19 cellular contexts compared by ENCODE assay signal in the genomic region with DNA sequence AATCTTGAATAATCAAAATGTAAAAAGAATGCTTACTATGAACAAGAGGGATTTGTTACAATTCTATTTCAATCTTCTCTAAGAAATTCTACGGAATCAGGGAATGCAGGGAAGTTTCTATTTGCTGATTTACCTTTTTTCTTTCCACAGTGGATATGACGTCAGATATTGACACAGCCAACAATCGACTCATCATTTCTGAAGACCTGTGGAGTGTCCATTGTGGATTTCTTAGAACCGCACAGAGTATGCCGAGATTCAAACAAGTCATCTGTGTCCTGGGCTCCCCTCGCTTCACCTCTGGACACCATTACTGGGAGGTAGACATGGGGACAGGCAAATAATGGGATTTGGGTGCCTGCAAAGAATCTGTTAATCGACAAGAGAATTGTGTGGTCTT. TPM values are rescaled to one million over a fixed set of nuclear protein-coding genes. Genes with fewer than 3 reads are reported as not detected.
DNase-seq lines count a peak whose midpoint lies in the region; ATAC-seq, FAIRE-seq and TF ChIP-seq lines count a peak whose summit lies in the region.
"Had no signal": no experiment of that assay in that cellular context is flagged by ENCODE, and none has a peak within 500 bp of the region (broad histone marks: within the 10 kb centered on the region; RNA-seq: fewer than 3 reads in every experiment).

No MANE protein-coding gene starts in this region.

- H3K36me3 ChIP-seq in HEK293 (ENCODE audit: control insufficient read depth in 2 of 2, insufficient read depth in 1 of 2, low read length in 2 of 2) = no peaks in the 10 kb centered on the region
- H3K36me3 ChIP-seq in K562 (ENCODE audit: control insufficient read depth, insufficient read depth, low read length) = no peaks in the 10 kb centered on the region
- no peaks in the 10 kb centered on the region for H3K36me3 ChIP-seq in tibial artery
- H3K36me3 ChIP-seq: BLaER1 had no signal

- H3K9me1 ChIP-seq in K562 (ENCODE audit: control insufficient read depth, insufficient read depth, low read length) = no peaks in the 10 kb centered on the region

- POLR2A ChIA-PET in A549 (lab: Yijun Ruan, JAX) (no interaction called here), HEK293 (lab: Yijun Ruan, JAX) (no interaction called here), K562 (lab: Yijun Ruan, JAX) (interaction anchor here (0.6 to 0.7 kb wide), 2 partner anchors 35 to 353 kb away, joined by 3 to 4 read pairs; no protein-coding TSS in a partner anchor)

- CTCF ChIA-PET in A549 (lab: Yijun Ruan, JAX) (interaction anchor here (1.3 kb wide), 1 partner anchor 36 kb away, joined by 3 read pairs; no protein-coding TSS in a partner anchor), HEK293 (lab: Yijun Ruan, JAX) (interaction anchor here (0.6 to 3.7 kb wide), 3 partner anchors 25 to 161 kb away, joined by 3 to 16 read pairs (median 4); no protein-coding TSS in a partner anchor), K562 (lab: Yijun Ruan, JAX; ENCODE audit: low intra/inter-chr PET ratio) (no interaction called here)

- 41% methylated on average over 7 of the region's 7 CpGs for WGBS in A549 (ENCODE audit: missing lambda C conversion rate)
- WGBS in K562 (ENCODE audit: insufficient coverage, low coverage, missing lambda C conversion rate) = 0% methylated on average over 6 of the region's 7 CpGs

- no peak overlapping the region for H3K9ac ChIP-seq in K562 (ENCODE audit: insufficient read depth in 1 of 2, low read depth in 2 of 2, low read length in 2 of 2)
- H3K9ac ChIP-seq: BLaER1, KMS-11 had no signal

- FAIRE-seq in A549 (lab: Jason Lieb, UNC) = no peak
- FAIRE-seq in K562 (lab: Jason Lieb, UNC) = no peak
- no peak for FAIRE-seq in GM12892 (lab: Jason Lieb, UNC)

- in situ Hi-C loops in K562 (cut with MboI) = no loop called here

- H3K79me2 ChIP-seq in K562 (ENCODE audit: control insufficient read depth, insufficient read depth, low read length) = no peaks in the 10 kb centered on the region

- no peak overlapping the region for H3K27ac ChIP-seq in A549
- no peak overlapping the region for H3K27ac ChIP-seq in HEK293 (ENCODE audit: extremely low read depth, low read depth, low read length)
- no peak overlapping the region for H3K27ac ChIP-seq in K562 (ENCODE audit: extremely low read depth, low read depth, low read length)
- H3K27ac ChIP-seq in tibial artery = no peak overlapping the region
- H3K27ac ChIP-seq: BLaER1, KMS-11 had no signal

- no peak overlapping the region for H2AFZ ChIP-seq in K562 (ENCODE audit: low read depth, low read length)

- H3K9me3 ChIP-seq in A549 (no peaks in the 10 kb centered on the region), HEK293 (ENCODE audit: control insufficient read depth, insufficient read depth, low read depth, low read length) (no peaks in the 10 kb centered on the region), K562 (replicated peaks; ENCODE audit: control insufficient read depth, insufficient read depth, low read depth, low read length) (no peaks in the 10 kb centered on the region), tibial artery (no peaks in the 10 kb centered on the region)
- H3K9me3 ChIP-seq: BLaER1 had no signal

- intact Hi-C loops in K562 (cut with micrococcal nuclease) (no loop called here), tibial artery (cut with DNase I; ENCODE audit: low total_unique reads) (no loop called here)

- BruUV-seq in K562 (replicated peaks; lab: Mats Ljungman, UMichigan) = no TSS peak

- TF ChIP-seq EP300 in A549 (IDR thresholded peaks at IDR 0.05) (no peak), K562 (IDR thresholded peaks at IDR 0.05; ENCODE audit: low read length) (no peak)

- no peaks in the 10 kb centered on the region for H3K4me1 ChIP-seq in A549
- no peaks in the 10 kb centered on the region for H3K4me1 ChIP-seq in HEK293 (ENCODE audit: control insufficient read depth, insufficient read depth, low read length)
- no peaks in the 10 kb centered on the region for H3K4me1 ChIP-seq in K562 (replicated peaks in 1 of 2; ENCODE audit: control insufficient read depth in 2 of 2, insufficient read depth in 2 of 2, low read length in 2 of 2)
- H3K4me1 ChIP-seq in tibial artery = no peaks in the 10 kb centered on the region
- H3K4me1 ChIP-seq: BLaER1 had no signal

- H3K4me2 ChIP-seq in A549 (peak overlapping the region; percentile 18; the same call in 1 of the 3 replicates), K562 (ENCODE audit: insufficient read depth, low read length) (no peak overlapping the region)
- H3K4me2 ChIP-seq: BLaER1, KMS-11 had no signal

- H3K4me3 ChIP-seq in A549 (no peak overlapping the region), HEK293 (ENCODE audit: low read depth, low read length) (no peak overlapping the region), K562 (no peak overlapping the region), tibial artery (no peak overlapping the region)
- H3K4me3 ChIP-seq: BLaER1 had no signal

- TF ChIP-seq POLR2A in A549 (IDR thresholded peaks at IDR 0.05; ENCODE audit: low read length) (no peak), K562 (conservative IDR thresholded peaks at IDR 0.05) (no peak), GM12892 (IDR thresholded peaks at IDR 0.05; ENCODE audit: low read depth, low read length) (no peak)

- ATAC-seq in A549 (no peak), K562 (no peak), GM18868 (IDR thresholded peaks at IDR 0.05; ENCODE audit: unreplicated experiment) (no peak)

- TF ChIP-seq CTCF in A549 (IDR thresholded peaks at IDR 0.05) (no peak), HEK293 (tag by site-specific recombination; IDR thresholded peaks at IDR 0.05) (no peak), K562 (IDR thresholded peaks at IDR 0.05 in 2 of 3, conservative IDR thresholded peaks at IDR 0.05 in 1 of 3; ENCODE audit: insufficient read depth in 2 of 3, low read depth in 1 of 3, low read length in 3 of 3) (no peak), tibial artery (IDR thresholded peaks at IDR 0.05) (no peak)

- H3K27me3 ChIP-seq in K562 (ENCODE audit: control insufficient read depth in 2 of 2, insufficient read depth in 2 of 2, low read length in 2 of 2) (peaks cover 5% of the 10 kb centered on the region in 2 experiments; a peak in 2 of 5 replicates), tibial artery (peaks cover 0 to 29% of the 10 kb centered on the region in 2 donors)
- H3K27me3 ChIP-seq: BLaER1 had no signal

- no peak for TF ChIP-seq RAD21 in A549 (conservative IDR thresholded peaks at IDR 0.05 in 1 of 2, IDR thresholded peaks at IDR 0.05 in 1 of 2)
- no peak for TF ChIP-seq RAD21 in K562 (CRISPR knock-in tag; conservative IDR thresholded peaks at IDR 0.05 in 1 of 2, IDR thresholded peaks at IDR 0.05 in 1 of 2)

- no peaks in the 10 kb centered on the region for H4K20me1 ChIP-seq in K562 (replicated peaks; ENCODE audit: control insufficient read depth, insufficient read depth, low read length)
- H4K20me1 ChIP-seq: BLaER1 had no signal

- DNase-seq in A549 (ENCODE audit: low read depth in 1 of 2, low spot score in 1 of 2) = peak in 1 of 2 experiments; percentile 5
- no peak for DNase-seq in K562 (ENCODE audit: extremely low read depth in 1 of 4, low spot score in 3 of 4)
- DNase-seq in mesenteric fat pad (ENCODE audit: low spot score) = peak; percentile 26
- no peak for DNase-seq in tibial artery
- no peak for DNase-seq in GM12892 (ENCODE audit: insufficient read length)
- DNase-seq: Calu3; CD4-positive, alpha-beta memory T cell; DMS 273 treated with DMSO at 0.1 percent for 48 hours; DMS79; GDM1; GOT3; H9 had no signal

RNA-seq across cellular contexts. Expression of a gene that starts 4.1 kb away (rescaled TPM):
- polyA plus RNA-seq in A549 (2011; rRNA removed) (not detected in 2 replicates), A549 (2017; fragmentation: RNase III; extraction: RNeasy Plus Mini Kit Qiagen cat#74134 plus additional on column Dnase treatment) (not detected in 3 replicates), K562 (2011; rRNA removed) (not detected in 2 replicates), K562 (2014; fragmentation: Illumina TruSeq; extraction: Trizol) (not detected in 2 replicates), K562 (2014; fragmentation: Nextera tagmentation; extraction: Ambion mirVana) (not detected), K562 (2014; rRNA removed) (not detected in 2 replicates)
- not detected in 2 replicates for polyA plus RNA-seq in A549 (2012; cell fraction: cytosol; rRNA removed)
- polyA plus RNA-seq in A549 (2012; cell fraction: nucleus; rRNA removed) = not detected in 2 replicates
- polyA minus RNA-seq in A549 (2011; rRNA and poly(A)+ RNA removed) = not detected in 2 replicates
- total RNA-seq in K562 (2011; cell fraction: chromatin; rRNA removed; ENCODE audit: low replicate concordance) = not detected in 2 replicates
- not detected in 2 replicates for total RNA-seq in K562 (2011; cell fraction: nucleolus; rRNA removed)
- not detected in 2 replicates for total RNA-seq in K562 (2011; cell fraction: nucleoplasm; rRNA removed)
- total RNA-seq in K562 (2014; rRNA removed) (not detected in 2 replicates), K562 (2014; rRNA removed; fragmentation: Illumina TruSeq; extraction: Trizol) (not detected in 2 replicates), K562 (2015; rRNA removed; fragmentation: Illumina TruSeq; extraction: Trizol) (not detected in 2 replicates), K562 (2021) (not detected in 2 replicates), mesenteric fat pad (not detected)
- polyA plus RNA-seq in K562 (2011; cell fraction: cytosol; rRNA removed) = not detected in 2 replicates
- not detected in 2 replicates for polyA plus RNA-seq in K562 (2011; cell fraction: nucleus; rRNA removed)
- polyA plus RNA-seq in K562 (2012) = 0.09 and 0.22 TPM in 2 replicates
- not detected in 2 replicates for polyA minus RNA-seq in K562 (2011; rRNA and poly(A)+ RNA removed)
- polyA minus RNA-seq in K562 (2011; cell fraction: cytosol; rRNA and poly(A)+ RNA removed) = not detected in 2 replicates
- polyA minus RNA-seq in K562 (2011; cell fraction: nucleus; rRNA and poly(A)+ RNA removed) = not detected in 2 replicates
- polyA plus RNA-seq in GM12892 (2012; ENCODE audit: missing spikeins) = not detected
- total RNA-seq: A673; Calu3; CD4-positive, alpha-beta memory T cell; Daoy; H9 had no signal
- polyA plus RNA-seq: AG04450; CD4-positive, alpha-beta memory T cell had no signal

RNA-seq across cellular contexts. Expression of a gene that starts 45.7 kb away (rescaled TPM):
- 0.04 and 0.06 TPM in 2 replicates for polyA plus RNA-seq in A549 (2011; rRNA removed)
- 0.08 and 0.09 TPM in 2 replicates for polyA plus RNA-seq in A549 (2012; cell fraction: cytosol; rRNA removed)
- 0.06 and 0.10 TPM in 2 replicates for polyA plus RNA-seq in A549 (2012; cell fraction: nucleus; rRNA removed)
- polyA plus RNA-seq in A549 (2017; fragmentation: RNase III; extraction: RNeasy Plus Mini Kit Qiagen cat#74134 plus additional on column Dnase treatment) = 0.21 to 0.29 TPM (median 0.23 TPM) in 3 replicates
- polyA minus RNA-seq in A549 (2011; rRNA and poly(A)+ RNA removed) = 0.05 TPM in 1 of 2 replicates, not detected in the other
- total RNA-seq in K562 (2011; cell fraction: chromatin; rRNA removed; ENCODE audit: low replicate concordance) = 2.3 and 2.4 TPM in 2 replicates
- total RNA-seq in K562 (2011; cell fraction: nucleolus; rRNA removed) = 2.8 and 3.7 TPM in 2 replicates
- 2.2 and 2.3 TPM in 2 replicates for total RNA-seq in K562 (2011; cell fraction: nucleoplasm; rRNA removed)
- total RNA-seq in K562 (2014; rRNA removed) = 10.8 and 16.0 TPM in 2 replicates
- 10.2 and 11.6 TPM in 2 replicates for total RNA-seq in K562 (2014; rRNA removed; fragmentation: Illumina TruSeq; extraction: Trizol)
- total RNA-seq in K562 (2015; rRNA removed; fragmentation: Illumina TruSeq; extraction: Trizol) = 17.3 and 17.6 TPM in 2 replicates
- total RNA-seq in K562 (2021) = 12.7 and 14.5 TPM in 2 replicates
- 2.4 and 5.1 TPM in 2 replicates for polyA plus RNA-seq in K562 (2011; rRNA removed)
- 1.7 and 4.4 TPM in 2 replicates for polyA plus RNA-seq in K562 (2011; cell fraction: cytosol; rRNA removed)
- polyA plus RNA-seq in K562 (2011; cell fraction: nucleus; rRNA removed) = 0.88 and 2.7 TPM in 2 replicates
- polyA plus RNA-seq in K562 (2012) = 2.1 and 12.5 TPM in 2 replicates
- 19.3 and 26.9 TPM in 2 replicates for polyA plus RNA-seq in K562 (2014; fragmentation: Illumina TruSeq; extraction: Trizol)
- 1 to 10 TPM; 2.3 to 3.8 TPM for polyA plus RNA-seq in K562 (2014; fragmentation: Nextera tagmentation; extraction: Ambion mirVana)
- polyA plus RNA-seq in K562 (2014; rRNA removed) = 10.1 and 11.4 TPM in 2 replicates
- polyA minus RNA-seq in K562 (2011; rRNA and poly(A)+ RNA removed) = 4.3 and 8.1 TPM in 2 replicates
- 3.6 and 6.6 TPM in 2 replicates for polyA minus RNA-seq in K562 (2011; cell fraction: cytosol; rRNA and poly(A)+ RNA removed)
- 1.4 and 1.5 TPM in 2 replicates for polyA minus RNA-seq in K562 (2011; cell fraction: nucleus; rRNA and poly(A)+ RNA removed)
- 0.87 TPM for total RNA-seq in mesenteric fat pad
- polyA plus RNA-seq in GM12892 (2012; ENCODE audit: missing spikeins) = 1.9 TPM
- total RNA-seq: Calu3 had no signal

RNA-seq across cellular contexts. Expression of a gene that starts 45.9 kb away (rescaled TPM):
- polyA plus RNA-seq in A549 (2011; rRNA removed) (25.4 and 27.0 TPM in 2 replicates), A549 (2017; fragmentation: RNase III; extraction: RNeasy Plus Mini Kit Qiagen cat#74134 plus additional on column Dnase treatment) (22.0 to 22.9 TPM (median 22.5 TPM) in 3 replicates), K562 (2011; rRNA removed) (25.7 and 40.6 TPM in 2 replicates), K562 (2014; fragmentation: Illumina TruSeq; extraction: Trizol) (47.9 and 54.0 TPM in 2 replicates), K562 (2014; fragmentation: Nextera tagmentation; extraction: Ambion mirVana) (1 to 10 TPM; 1.2 to 1.6 TPM), K562 (2014; rRNA removed) (31.1 and 33.3 TPM in 2 replicates)
- polyA plus RNA-seq in A549 (2012; cell fraction: cytosol; rRNA removed) = 28.5 and 35.1 TPM in 2 replicates
- 60.1 and 82.4 TPM in 2 replicates for polyA plus RNA-seq in A549 (2012; cell fraction: nucleus; rRNA removed)
- polyA minus RNA-seq in A549 (2011; rRNA and poly(A)+ RNA removed) = 60.2 and 84.9 TPM in 2 replicates
- 78.0 and 145 TPM in 2 replicates for total RNA-seq in K562 (2011; cell fraction: chromatin; rRNA removed; ENCODE audit: low replicate concordance)
- total RNA-seq in K562 (2011; cell fraction: nucleolus; rRNA removed) = 68.0 and 69.4 TPM in 2 replicates
- 43.1 and 55.5 TPM in 2 replicates for total RNA-seq in K562 (2011; cell fraction: nucleoplasm; rRNA removed)
- total RNA-seq in K562 (2014; rRNA removed) (45.7 and 62.1 TPM in 2 replicates), K562 (2014; rRNA removed; fragmentation: Illumina TruSeq; extraction: Trizol) (16.2 and 18.5 TPM in 2 replicates), K562 (2015; rRNA removed; fragmentation: Illumina TruSeq; extraction: Trizol) (28.4 and 30.1 TPM in 2 replicates), K562 (2021) (55.6 and 60.9 TPM in 2 replicates), mesenteric fat pad (89.3 TPM)
- 31.9 and 66.1 TPM in 2 replicates for polyA plus RNA-seq in K562 (2011; cell fraction: cytosol; rRNA removed)
- polyA plus RNA-seq in K562 (2011; cell fraction: nucleus; rRNA removed) = 52.2 and 72.8 TPM in 2 replicates
- polyA plus RNA-seq in K562 (2012) = 42.4 and 54.6 TPM in 2 replicates
- polyA minus RNA-seq in K562 (2011; rRNA and poly(A)+ RNA removed) = 72.2 and 82.7 TPM in 2 replicates
- polyA minus RNA-seq in K562 (2011; cell fraction: cytosol; rRNA and poly(A)+ RNA removed) = 58.1 and 58.7 TPM in 2 replicates
- polyA minus RNA-seq in K562 (2011; cell fraction: nucleus; rRNA and poly(A)+ RNA removed) = 28.1 and 35.0 TPM in 2 replicates
- 28.3 TPM for polyA plus RNA-seq in GM12892 (2012; ENCODE audit: missing spikeins)
